23 cellular contexts compared by ENCODE assay signal in genomic region chr3:175413926-175414325, GRCh38.
"Had no signal": no experiment of that assay in that cellular context is flagged by ENCODE, and none has a peak within 500 bp of the region (broad histone marks: within the 10 kb centered on the region; RNA-seq: fewer than 3 reads in every experiment).

No MANE protein-coding gene starts in this region.

- DNase-seq: effector CD8-positive, alpha-beta T cell; endodermal cell; foreskin fibroblast; glutamatergic neuron; heart right ventricle; hippocampal formation; left cardiac atrium; mesenchymal stem cell; midbrain; naive thymus-derived CD4-positive, alpha-beta T cell; small intestine; stimulated activated CD4-positive, alpha-beta T cell treated with anti-CD3 and anti-CD28 coated beads, Interleukin-15, amount 100 ng/mL, for 24 hours; stimulated activated CD4-positive, alpha-beta T cell treated with anti-CD3 and anti-CD28 coated beads, Interleukin-2, amount 100 ng/mL, for 48 hours; stimulated activated naive B cell treated with anti-CD40 and anti-IgM and Interleukin-4, amounts not matched to agents 10 μg/mL and 1 μg/mL and 100 μg/mL, for 72 hours; upper lobe of left lung had no signal

- H3K27ac ChIP-seq: epithelial cell of prostate, heart right ventricle, left lung, neural progenitor cell, parathyroid adenoma, right lobe of liver, thoracic aorta, tibial nerve, upper lobe of left lung had no signal

- H3K4me2 ChIP-seq: neural progenitor cell had no signal

- H2AFZ ChIP-seq: neural progenitor cell, parathyroid adenoma had no signal

- H3K4me3 ChIP-seq: heart right ventricle, left lung, neural progenitor cell, right lobe of liver, thoracic aorta, tibial nerve, upper lobe of left lung had no signal

- H3K9me3 ChIP-seq: left lung, right lobe of liver, thoracic aorta, tibial nerve, upper lobe of left lung had no signal

- H3K79me2 ChIP-seq: parathyroid adenoma had no signal

- ATAC-seq: esophagus mucosa; heart right ventricle; left cardiac atrium; left lung; naive thymus-derived CD4-positive, alpha-beta T cell; right lobe of liver; stimulated activated naive B cell treated with anti-CD40 and anti-IgM and Interleukin-4, amounts not matched to agents 10 μg/mL and 1 μg/mL and 100 μg/mL, for 72 hours had no signal

- H3K9ac ChIP-seq: neural progenitor cell, parathyroid adenoma had no signal

- H3K27me3 ChIP-seq: heart right ventricle, left lung, neural progenitor cell, right lobe of liver, tibial nerve, upper lobe of left lung had no signal

- H3K36me3 ChIP-seq: heart right ventricle, left lung, neural progenitor cell, right lobe of liver, thoracic aorta, tibial nerve, upper lobe of left lung had no signal

- H3K4me1 ChIP-seq: heart right ventricle, left lung, neural progenitor cell, parathyroid adenoma, right lobe of liver, tibial nerve, upper lobe of left lung had no signal
